ENCODE assay signal across 8 cellular contexts in the genomic region with DNA sequence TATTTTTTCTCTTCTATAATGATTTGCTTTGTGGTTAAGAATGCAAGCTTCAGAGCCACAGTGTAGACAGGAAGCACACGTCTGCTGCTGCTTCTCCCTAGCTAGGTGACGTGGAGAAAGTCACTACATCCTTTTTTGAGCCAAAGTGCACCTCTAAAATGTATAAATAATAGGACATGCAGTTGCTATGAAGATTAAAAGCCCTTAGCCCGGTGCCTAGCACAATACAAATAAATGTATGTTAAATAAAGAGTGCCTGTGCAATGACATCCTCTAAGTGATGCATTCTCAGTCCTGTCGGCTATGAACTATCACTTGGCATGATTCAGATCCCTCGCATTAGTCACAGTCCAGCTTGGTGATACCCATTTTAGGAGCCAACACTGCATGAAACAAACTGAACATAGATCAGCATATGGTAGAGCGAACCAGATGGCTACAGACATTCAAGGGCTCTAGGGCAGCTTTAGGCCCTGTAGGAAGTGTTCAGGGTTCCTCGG.
DNase-seq lines count a peak whose midpoint lies in the region; ATAC-seq lines count a peak whose summit lies in the region.

No MANE protein-coding gene starts in this region.

- peak; percentile 32 for DNase-seq in NOMO-1 treated with DMSO at 0.1 percent for 48 hours (lab: John Stamatoyannopoulos, UW; ENCODE audit: unreplicated experiment)
- DNase-seq in NOMO-1 treated with dmso at 0.1 percent for 144 hours (lab: John Stamatoyannopoulos, UW; ENCODE audit: unreplicated experiment) = no peak
- DNase-seq in activated T-cell treated with anti-CD3 and anti-CD28 coated beads, Interleukin-2, amount 50 U/mL, for 1 hour = peak; percentile 45
- peak; percentile 79 for DNase-seq in kidney glomerular epithelial cell (lab: John Stamatoyannopoulos, UW)
- DNase-seq in HuH-7.5 (ENCODE audit: low spot score) = no peak
- DNase-seq in NCI-H2081 treated with DMSO at 0.1 percent for 48 hours (lab: John Stamatoyannopoulos, UW) = no peak
- DNase-seq in Ammon's horn (ENCODE audit: low spot score) = no peak

- peak; percentile 47 for ATAC-seq in HG03521 (IDR thresholded peaks at IDR 0.05; ENCODE audit: unreplicated experiment)

Comparison
In these comparisons a context has a peak if more than half of its experiments do, and no peak if none do; other contexts are left out.
1. DNase-seq: peak in NOMO-1 treated with DMSO at 0.1 percent for 48 hours (single experiment), activated T-cell treated with anti-CD3 and anti-CD28 coated beads, Interleukin-2, amount 50 U/mL, for 1 hour (single experiment) and kidney glomerular epithelial cell (single experiment); none in NOMO-1 treated with dmso at 0.1 percent for 144 hours (single experiment), HuH-7.5 (single experiment), NCI-H2081 treated with DMSO at 0.1 percent for 48 hours (single experiment) and Ammon's horn (single experiment).